In genomic region chr10:132248455-132249231, GRCh38 we compare ENCODE assay signal across 8 cellular contexts. TPM values are rescaled to one million over a fixed set of nuclear protein-coding genes. Genes with fewer than 3 reads are reported as not detected.
DNase-seq lines count a peak whose midpoint lies in the region; ATAC-seq lines count a peak whose summit lies in the region.

No MANE protein-coding gene starts in this region.

- H2AFZ ChIP-seq in GM23248, result no peak overlapping the region

- ATAC-seq in GM19328 (IDR thresholded peaks at IDR 0.05; ENCODE audit: unreplicated experiment) (no peak), HG03139 (IDR thresholded peaks at IDR 0.05; ENCODE audit: unreplicated experiment) (no peak)

- no peaks in the 10 kb centered on the region for H3F3A ChIP-seq in GM23248 (ENCODE audit: insufficient read depth)

- peak overlapping the region; percentile 49 for H3K4me2 ChIP-seq in GM23248 (ENCODE audit: unreplicated experiment)

- H3K4me1 ChIP-seq in GM23248 (ENCODE audit: insufficient read depth), result no peaks in the 10 kb centered on the region
- H3K4me1 ChIP-seq in iPS DF 6.9 (ENCODE audit: control insufficient read depth, insufficient read depth, low read length), result peaks cover 4% of the 10 kb centered on the region; the same call in 1 of the 2 replicates

- no peak overlapping the region for H3K27ac ChIP-seq in GM23248
- no peak overlapping the region for H3K27ac ChIP-seq in iPS DF 6.9 (ENCODE audit: low read length)

- H3K9me2 ChIP-seq in GM23248 (ENCODE audit: insufficient read depth), result no peaks in the 10 kb centered on the region

- H3K27me3 ChIP-seq in GM23248 (replicated peaks; ENCODE audit: insufficient read depth) (no peaks in the 10 kb centered on the region), iPS DF 6.9 (ENCODE audit: control insufficient read depth, insufficient read depth, low read length) (no peaks in the 10 kb centered on the region)

- no peak overlapping the region for H3K9ac ChIP-seq in GM23248

- no peaks in the 10 kb centered on the region for H3K9me3 ChIP-seq in GM23248 (ENCODE audit: low read depth)
- no peaks in the 10 kb centered on the region for H3K9me3 ChIP-seq in iPS DF 6.9 (ENCODE audit: control insufficient read depth, insufficient read depth, low read length)

- H4K20me1 ChIP-seq in GM23248 (ENCODE audit: insufficient read depth), result no peaks in the 10 kb centered on the region

- DNase-seq in GM23248 (peak; percentile 57), NCI-H774 (lab: John Stamatoyannopoulos, UW) (peak; percentile 26), iPS DF 6.9 (ENCODE audit: low read depth, low spot score) (peak; percentile 5), amniotic stem cell (lab: John Stamatoyannopoulos, UW) (no peak)
- DNase-seq in activated T-helper 9 cell treated with anti-CD3 and anti-CD28 coated beads, Interleukin-2, amount 50 U/mL, for 16 hours (ENCODE audit: low read depth), result peak; percentile 13
- peak; percentile 46 to 80 for DNase-seq in stimulated activated CD4-positive, alpha-beta T cell treated with anti-CD3 and anti-CD28 coated beads, Interleukin-2, amount 100 ng/mL, for 24 hours

- WGBS in GM23248 (ENCODE audit: low coverage in 1 of 2, low lambda C conversion rate in 2 of 2, missing lambda C conversion rate in 2 of 2), 2 experiments, result 57 to 60% methylated on average over 28 to 38 of the region's 38 CpGs
- no CpG with 5 or more reads among the region's 38 CpGs for WGBS in iPS DF 6.9 (ENCODE audit: insufficient coverage, insufficient read length)

- in situ Hi-C loops in GM23248 (cut with MboI), result no loop called here

- H3K79me2 ChIP-seq in GM23248 (ENCODE audit: insufficient read depth), result no peaks in the 10 kb centered on the region

- H3K36me3 ChIP-seq in GM23248 (ENCODE audit: low read depth) (no peaks in the 10 kb centered on the region), iPS DF 6.9 (ENCODE audit: control insufficient read depth, insufficient read depth, low read length) (no peaks in the 10 kb centered on the region)

- H3K4me3 ChIP-seq in GM23248 (no peak overlapping the region), iPS DF 6.9 (ENCODE audit: low read length) (peak overlapping the region; percentile 7; the same call in 1 of the 2 replicates)

RNA-seq across cellular contexts. Expression of gene STK32C, which starts 59.1 kb away (rescaled TPM):
- 7.1 and 9.8 TPM in 2 replicates for total RNA-seq in GM23248 (2014; rRNA removed; shearing (Covaris generic))
- 8.8 TPM in 2 replicates for polyA plus RNA-seq in GM23248 (2016; fragmentation: Nextera tagmentation; extraction: Ambion mirVana)
